In the genomic region with DNA sequence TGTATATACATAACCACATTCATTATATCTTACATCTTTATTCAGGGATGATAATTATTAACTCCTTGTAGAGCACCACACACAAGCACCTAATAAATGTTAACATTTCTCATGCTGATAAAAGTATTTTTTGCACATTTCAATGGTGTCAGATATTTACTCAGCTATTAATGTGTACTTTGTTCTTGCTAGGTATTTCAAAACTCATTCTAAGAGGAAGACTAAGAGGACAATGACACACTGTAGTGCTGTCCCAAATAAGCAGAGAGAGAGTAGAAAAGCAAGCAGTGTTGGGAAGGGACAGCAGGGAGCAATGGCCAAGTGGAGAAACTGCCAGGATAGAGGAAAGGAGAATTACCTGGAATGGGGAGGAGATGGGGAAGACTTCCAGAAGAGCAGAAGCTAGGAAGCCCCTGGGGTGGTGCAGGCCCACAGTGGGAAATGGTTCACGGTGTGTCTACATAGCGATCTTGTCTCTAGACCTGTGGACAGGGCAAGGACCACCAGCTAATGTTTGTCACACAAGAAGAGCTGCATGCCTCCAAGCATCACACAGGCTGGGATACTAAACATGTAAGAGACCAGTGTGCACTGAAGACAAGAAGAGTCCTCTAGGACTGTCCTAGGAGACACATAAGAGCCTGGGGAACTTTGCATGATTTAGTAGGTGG, we compare ENCODE assay signal across 22 cellular contexts.
"Had no signal": no experiment of that assay in that cellular context is flagged by ENCODE, and none has a peak within 500 bp of the region (broad histone marks: within the 10 kb centered on the region; RNA-seq: fewer than 3 reads in every experiment).

No MANE protein-coding gene starts in this region.

- H3K27ac Mint-ChIP-seq: activated CD4-positive, alpha-beta memory T cell treated with anti-CD3 and anti-CD28 coated beads, Interleukin-2, amount 10 ng/mL, durations not matched to agents 7 days and 5 days; activated naive CD4-positive, alpha-beta T cell treated with anti-CD3 and anti-CD28 coated beads, Interleukin-2, amount 10 ng/mL, durations not matched to agents 7 days and 5 days; activated T-cell treated with anti-CD3 and anti-CD28 coated beads, Interleukin-2, amount 50 U/mL, for 72 hours; brain; dendritic cell treated with granulocyte-macrophage colony-stimulating factor and Interleukin-4, amounts not matched to agents 40 ng/mL and 50 ng/mL, for 4 days; natural killer cell treated with Interleukin-12 subunit alpha and Interleukin-12 subunit beta and Interleukin-15 and Interleukin-18, amount 100 ng/mL, for 72 hours; stimulated activated memory B cell treated with anti-CD40 and anti-IgM and Interleukin-4, amounts not matched to agents 10 μg/mL and 1 μg/mL and 100 μg/mL, for 72 hours; T-helper 1 cell treated with Interleukin-12 subunit alpha and Interleukin-12 subunit beta and Interleukin-4 antibody, amounts not matched to agents 30 μg/mL and 1 μg/mL, for 36 hours had no signal

- H3K4me3 Mint-ChIP-seq: activated CD4-positive, alpha-beta memory T cell treated with anti-CD3 and anti-CD28 coated beads, Interleukin-2, amount 10 ng/mL, durations not matched to agents 7 days and 5 days; activated naive CD4-positive, alpha-beta T cell treated with anti-CD3 and anti-CD28 coated beads, Interleukin-2, amount 10 ng/mL, durations not matched to agents 7 days and 5 days; activated T-cell treated with anti-CD3 and anti-CD28 coated beads, Interleukin-2, amount 50 U/mL, for 72 hours; brain; dendritic cell treated with granulocyte-macrophage colony-stimulating factor and Interleukin-4, amounts not matched to agents 40 ng/mL and 50 ng/mL, for 4 days; natural killer cell treated with Interleukin-12 subunit alpha and Interleukin-12 subunit beta and Interleukin-15 and Interleukin-18, amount 100 ng/mL, for 72 hours; stimulated activated memory B cell treated with anti-CD40 and anti-IgM and Interleukin-4, amounts not matched to agents 10 μg/mL and 1 μg/mL and 100 μg/mL, for 72 hours; T-helper 1 cell treated with Interleukin-12 subunit alpha and Interleukin-12 subunit beta and Interleukin-4 antibody, amounts not matched to agents 30 μg/mL and 1 μg/mL, for 36 hours had no signal

- ATAC-seq: activated T-cell treated with anti-CD3 and anti-CD28 coated beads, Interleukin-2, amount 50 U/mL, for 72 hours; heart right ventricle; natural killer cell treated with Interleukin-12 subunit alpha and Interleukin-12 subunit beta and Interleukin-15 and Interleukin-18, amount 100 ng/mL, for 72 hours; sciatic nerve; stimulated activated memory B cell treated with anti-CD40 and anti-IgM and Interleukin-4, amounts not matched to agents 10 μg/mL and 1 μg/mL and 100 μg/mL, for 72 hours had no signal

- H3K27me3 ChIP-seq: heart right ventricle, testis, vagina had no signal

- H3K27ac ChIP-seq: heart right ventricle, left ventricle myocardium inferior, parathyroid adenoma, testis, vagina had no signal

- DNase-seq: activated CD4-positive, alpha-beta memory T cell treated with anti-CD3 and anti-CD28 coated beads, Interleukin-2, amount 10 ng/mL, durations not matched to agents 7 days and 5 days; activated CD4-positive, alpha-beta T cell treated with anti-CD3 and anti-CD28 coated beads for 48 hours; activated effector memory CD4-positive, alpha-beta T cell treated with anti-CD3 and anti-CD28 coated beads, Interleukin-2, amount 50 U/mL, for 16 hours; activated naive CD4-positive, alpha-beta T cell treated with anti-CD3 and anti-CD28 coated beads, Interleukin-2, amount 10 ng/mL, durations not matched to agents 7 days and 5 days; activated T-cell treated with anti-CD3 and anti-CD28 coated beads, Interleukin-2, amount 50 U/mL, for 72 hours; caudate nucleus; effector CD4-positive, alpha-beta T cell; heart right ventricle; left ventricle myocardium inferior; midbrain; stimulated activated CD4-positive, alpha-beta T cell treated with anti-CD3 and anti-CD28 coated beads, Interleukin-15, amount 100 ng/mL, for 24 hours; testis; trophoblast cell had no signal

- H3K4me3 ChIP-seq: heart right ventricle, left ventricle myocardium inferior, smooth muscle cell, testis, vagina had no signal

- H3K4me1 ChIP-seq: left ventricle myocardium inferior, parathyroid adenoma, testis, vagina had no signal

- H3K9me3 Mint-ChIP-seq: activated T-cell treated with anti-CD3 and anti-CD28 coated beads, Interleukin-2, amount 50 U/mL, for 72 hours; natural killer cell treated with Interleukin-12 subunit alpha and Interleukin-12 subunit beta and Interleukin-15 and Interleukin-18, amount 100 ng/mL, for 72 hours had no signal

- H3K27me3 Mint-ChIP-seq: activated CD4-positive, alpha-beta memory T cell treated with anti-CD3 and anti-CD28 coated beads, Interleukin-2, amount 10 ng/mL, durations not matched to agents 7 days and 5 days; activated naive CD4-positive, alpha-beta T cell treated with anti-CD3 and anti-CD28 coated beads, Interleukin-2, amount 10 ng/mL, durations not matched to agents 7 days and 5 days; brain; dendritic cell treated with granulocyte-macrophage colony-stimulating factor and Interleukin-4, amounts not matched to agents 40 ng/mL and 50 ng/mL, for 4 days; natural killer cell treated with Interleukin-12 subunit alpha and Interleukin-12 subunit beta and Interleukin-15 and Interleukin-18, amount 100 ng/mL, for 72 hours; stimulated activated memory B cell treated with anti-CD40 and anti-IgM and Interleukin-4, amounts not matched to agents 10 μg/mL and 1 μg/mL and 100 μg/mL, for 72 hours had no signal

- H3K4me1 Mint-ChIP-seq: activated naive CD4-positive, alpha-beta T cell treated with anti-CD3 and anti-CD28 coated beads, Interleukin-2, amount 10 ng/mL, durations not matched to agents 7 days and 5 days; brain had no signal

- H3K9me3 ChIP-seq: left ventricle myocardium inferior, testis, vagina had no signal
